In the genomic region with DNA sequence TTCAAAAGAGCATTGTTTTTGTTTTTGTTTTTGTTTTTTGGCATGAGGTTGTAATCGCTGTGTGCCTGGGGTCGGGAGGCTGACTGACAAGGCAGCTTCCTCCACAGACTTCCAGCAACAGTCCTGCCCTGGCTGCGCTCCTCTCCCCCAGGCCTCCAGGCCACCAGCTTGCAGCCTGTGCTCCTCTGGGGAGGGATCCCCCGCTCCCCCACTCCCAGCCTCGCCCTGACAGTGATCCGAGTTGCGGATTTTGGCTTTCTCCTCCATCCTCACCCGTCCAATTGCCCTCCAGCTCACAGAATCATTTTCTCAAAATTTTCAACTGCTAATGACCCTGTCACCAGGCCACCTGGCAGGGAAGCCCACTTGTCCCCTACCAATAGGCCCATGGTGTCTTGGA, we compare ENCODE assay signal across 26 cellular contexts. TPM values are rescaled to one million over a fixed set of nuclear protein-coding genes. Genes with fewer than 3 reads are reported as not detected.
DNase-seq lines count a peak whose midpoint lies in the region; ATAC-seq and TF ChIP-seq lines count a peak whose summit lies in the region.
"Had no signal": no experiment of that assay in that cellular context is flagged by ENCODE, and none has a peak within 500 bp of the region (broad histone marks: within the 10 kb centered on the region; RNA-seq: fewer than 3 reads in every experiment).

No MANE protein-coding gene starts in this region.

- peak overlapping the region; percentile 35 for H3K18ac ChIP-seq in neuronal stem cell (ENCODE audit: low read length)

- no peaks in the 10 kb centered on the region for H3K36me3 Mint-ChIP-seq in GM23338 (ENCODE audit: low read depth)
- H3K36me3 Mint-ChIP-seq: CD4-positive, CD25-positive, alpha-beta regulatory T cell; IgD-negative memory B cell had no signal

- no peak overlapping the region for H3K14ac ChIP-seq in neuronal stem cell (ENCODE audit: low read length)

- no peaks in the 10 kb centered on the region for H3K27me3 ChIP-seq in BLaER1
- no peaks in the 10 kb centered on the region for H3K27me3 ChIP-seq in GM23338 (ENCODE audit: insufficient read depth)
- H3K27me3 ChIP-seq in neuronal stem cell (ENCODE audit: control insufficient read depth in 3 of 3, insufficient read depth in 3 of 3, low read depth in 1 of 3, low read length in 3 of 3), result peaks cover 0 to 18% (median 0%) of the 10 kb centered on the region in 3 experiments

- H3K36me3 ChIP-seq in BLaER1 (no peaks in the 10 kb centered on the region), GM23338 (ENCODE audit: insufficient read depth) (no peaks in the 10 kb centered on the region), neuronal stem cell (replicated peaks in 1 of 2; ENCODE audit: control insufficient read depth in 2 of 2, insufficient read depth in 2 of 2, low read length in 2 of 2) (no peaks in the 10 kb centered on the region)
- H3K36me3 ChIP-seq: BE2C had no signal

- no peak overlapping the region for H2BK120ac ChIP-seq in neuronal stem cell (ENCODE audit: low read depth, low read length)

- H3K27ac Mint-ChIP-seq in GM23338, result no peak overlapping the region
- H3K27ac Mint-ChIP-seq: CD4-positive, CD25-positive, alpha-beta regulatory T cell; IgD-negative memory B cell; T-helper 17 cell had no signal

- H2BK12ac ChIP-seq in neuronal stem cell (ENCODE audit: low read length), result no peak overlapping the region

- 0 out of 2 replicates have a peak overlapping the region, but pooled peaks have one; percentile 76 for H2AFZ ChIP-seq in GM23338
- peak overlapping the region; percentile 19 for H2AFZ ChIP-seq in neuronal stem cell (ENCODE audit: low read length)
- H2AFZ ChIP-seq: PC-9 had no signal

- H2AK5ac ChIP-seq in neuronal stem cell (ENCODE audit: low read depth, low read length), result peak overlapping the region; percentile 56

- H3K4me2 ChIP-seq in BLaER1 (peak overlapping the region; percentile 77), GM23338 (no peak overlapping the region), neuronal stem cell (ENCODE audit: insufficient read depth, low read length, poor library complexity, severe bottlenecking) (no peak overlapping the region)
- H3K4me2 ChIP-seq: KMS-11, PC-9 had no signal

- H3F3A ChIP-seq in GM23338 (replicated peaks; ENCODE audit: low read depth), result no peaks in the 10 kb centered on the region

- H3K9me2 ChIP-seq in GM23338 (ENCODE audit: insufficient read depth), result no peaks in the 10 kb centered on the region

- H3K27ac ChIP-seq in BLaER1 (no peak overlapping the region), GM23338 (ENCODE audit: low read depth) (no peak overlapping the region), neuronal stem cell (replicated peaks; ENCODE audit: low read length) (no peak overlapping the region)
- H3K27ac ChIP-seq: KMS-11, PC-9 had no signal

- no peaks in the 10 kb centered on the region for H3K79me2 ChIP-seq in GM23338 (replicated peaks; ENCODE audit: insufficient read depth)

- no peak overlapping the region for H3K4ac ChIP-seq in neuronal stem cell (ENCODE audit: low read length)

- peaks cover 5% of the 10 kb centered on the region for H3K27me3 Mint-ChIP-seq in GM23338 (ENCODE audit: insufficient read depth, low read depth, poor library complexity)

- no peak overlapping the region for H3K4me3 ChIP-seq in BLaER1
- no peak overlapping the region for H3K4me3 ChIP-seq in GM23338
- H3K4me3 ChIP-seq in neuronal stem cell (ENCODE audit: low read length in 2 of 2), result no peak overlapping the region
- H3K4me3 ChIP-seq: PC-9 had no signal

- H3K4me1 ChIP-seq in BLaER1, result peaks cover 88% of the 10 kb centered on the region
- no peaks in the 10 kb centered on the region for H3K4me1 ChIP-seq in GM23338 (ENCODE audit: insufficient read depth)
- peaks cover 0 to 6% of the 10 kb centered on the region in 2 donors for H3K4me1 ChIP-seq in neuronal stem cell (ENCODE audit: control insufficient read depth in 2 of 2, insufficient read depth in 1 of 2, low read depth in 1 of 2, low read length in 2 of 2)
- H3K4me1 ChIP-seq: BE2C had no signal

- no peak overlapping the region for H3K4me3 Mint-ChIP-seq in GM23338
- H3K4me3 Mint-ChIP-seq: CD4-positive, CD25-positive, alpha-beta regulatory T cell; IgD-negative memory B cell; T-helper 17 cell had no signal

- WGBS in neuronal stem cell (ENCODE audit: extremely low coverage in 2 of 2, insufficient read length in 2 of 2, insufficient replicate concordance in 1 of 2), 2 donors, result no CpG with 5 or more reads among the region's 8 CpGs

- no peak overlapping the region for H2BK5ac ChIP-seq in neuronal stem cell (ENCODE audit: low read length)

- no peak for TF ChIP-seq CTCF in GM23338 (conservative IDR thresholded peaks at IDR 0.05; ENCODE audit: low read depth in 2 of 2)

- H4K20me1 ChIP-seq in BLaER1 (no peaks in the 10 kb centered on the region), GM23338 (replicated peaks; ENCODE audit: insufficient read depth) (no peaks in the 10 kb centered on the region)

- H3K23ac ChIP-seq in neuronal stem cell (ENCODE audit: low read depth, low read length, poor library complexity), result peak overlapping the region; percentile 77

- no peaks in the 10 kb centered on the region; the same call in 1 of the 2 replicates for H3K9me3 ChIP-seq in BLaER1
- peaks cover 0 to 2% of the 10 kb centered on the region in 2 donors for H3K9me3 ChIP-seq in neuronal stem cell (replicated peaks in 1 of 2; ENCODE audit: control insufficient read depth in 2 of 2, insufficient read depth in 1 of 2, low read depth in 1 of 2, low read length in 2 of 2)
- H3K9me3 ChIP-seq: BE2C had no signal

- H3K9ac ChIP-seq in BLaER1, result no peak overlapping the region
- H3K9ac ChIP-seq in neuronal stem cell (ENCODE audit: low read depth, low read length, poor library complexity), result no peak overlapping the region
- H3K9ac ChIP-seq: KMS-11 had no signal

- no peak overlapping the region for H2BK15ac ChIP-seq in neuronal stem cell (ENCODE audit: low read length)

- H3K79me1 ChIP-seq in neuronal stem cell (ENCODE audit: low read depth, low read length), result no peaks in the 10 kb centered on the region

- H3K4me1 Mint-ChIP-seq in GM23338, result peaks cover 11% of the 10 kb centered on the region; the same call in 2 of the 3 replicates

- H3K9me3 Mint-ChIP-seq in GM23338, result no peaks in the 10 kb centered on the region
- H3K9me3 Mint-ChIP-seq: IgD-negative memory B cell had no signal

- no peak for DNase-seq in GM23338 (ENCODE audit: low spot score)
- DNase-seq in ecto neural progenitor cell (ENCODE audit: low spot score), result peak; percentile 41
- DNase-seq in neuronal stem cell (ENCODE audit: low spot score), result no peak
- DNase-seq in ureter (ENCODE audit: low spot score), result no peak
- DNase-seq in kidney glomerular epithelial cell (lab: John Stamatoyannopoulos, UW), result no peak
- DNase-seq in LoVo (ENCODE audit: low spot score), result no peak
- DNase-seq: BE2C; CD4-positive, CD25-positive, alpha-beta regulatory T cell; DMS153; DND-41; GOT3; NCI-H1048; NCI-H1417; NCI-H1694; NCI-H2029 treated with DMSO at 0.1 percent for 48 hours; NCI-H446 treated with DMSO at 0.1 percent for 48 hours; NCI-H526; PC-9; Right ventricle myocardium superior; RPMI8226; T-helper 17 cell had no signal

- peak; percentile 21; the same call in 2 of the 3 replicates for ATAC-seq in GM23338
- no peak for ATAC-seq in HG02840 (IDR thresholded peaks at IDR 0.05; ENCODE audit: low FRiP score, unreplicated experiment)
- ATAC-seq: HCT116, T-helper 17 cell had no signal

- H4K91ac ChIP-seq in neuronal stem cell (ENCODE audit: low read depth, low read length, poor library complexity), result no peak overlapping the region

- no peak overlapping the region for H4K8ac ChIP-seq in neuronal stem cell (ENCODE audit: low read depth, low read length)

TF ChIP-seq in GM23338, 12 proteins besides CTCF, POLR2A, EP300 and RAD21 (continues in another document):
- TF ChIP-seq, protein P1, sequence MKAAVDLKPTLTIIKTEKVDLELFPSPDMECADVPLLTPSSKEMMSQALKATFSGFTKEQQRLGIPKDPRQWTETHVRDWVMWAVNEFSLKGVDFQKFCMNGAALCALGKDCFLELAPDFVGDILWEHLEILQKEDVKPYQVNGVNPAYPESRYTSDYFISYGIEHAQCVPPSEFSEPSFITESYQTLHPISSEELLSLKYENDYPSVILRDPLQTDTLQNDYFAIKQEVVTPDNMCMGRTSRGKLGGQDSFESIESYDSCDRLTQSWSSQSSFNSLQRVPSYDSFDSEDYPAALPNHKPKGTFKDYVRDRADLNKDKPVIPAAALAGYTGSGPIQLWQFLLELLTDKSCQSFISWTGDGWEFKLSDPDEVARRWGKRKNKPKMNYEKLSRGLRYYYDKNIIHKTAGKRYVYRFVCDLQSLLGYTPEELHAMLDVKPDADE (IDR thresholded peaks at IDR 0.05), result no peak

RNA-seq across cellular contexts. Expression of a gene that starts 36.5 kb away (rescaled TPM):
- total RNA-seq in GM23338 (2014; rRNA removed; shearing (Covaris generic)), result 6.7 and 7.8 TPM in 2 replicates
- polyA plus RNA-seq in GM23338 (2016; fragmentation: Nextera tagmentation; extraction: Ambion mirVana), result 1.7 and 2.4 TPM in 2 replicates
- 2.0 TPM for polyA plus RNA-seq in neuronal stem cell (2013, experiment 1 of 2)
- 1.8 TPM for polyA plus RNA-seq in neuronal stem cell (2013, experiment 2 of 2)
- 14.5 TPM for total RNA-seq in ureter
